Comparison of ENCODE assay signal across 12 cellular contexts in genomic region chr6:149455028-149455732, GRCh38. TPM values are rescaled to one million over a fixed set of nuclear protein-coding genes. Genes with fewer than 3 reads are reported as not detected.
DNase-seq lines count a peak whose midpoint lies in the region; ATAC-seq and TF ChIP-seq lines count a peak whose summit lies in the region.
"Had no signal": no experiment of that assay in that cellular context is flagged by ENCODE, and none has a peak within 500 bp of the region (broad histone marks: within the 10 kb centered on the region; RNA-seq: fewer than 3 reads in every experiment).

No MANE protein-coding gene starts in this region.

- WGBS in heart left ventricle, 4 donors: 54 to 63% (median 59%) methylated on average over 11 of the region's 11 CpGs

- ATAC-seq in heart left ventricle (peak; percentile 21 to 27 (median 22)), GM19328 (IDR thresholded peaks at IDR 0.05; ENCODE audit: unreplicated experiment) (no peak)

- H3K27me3 ChIP-seq in heart left ventricle (peaks cover 0 to 33% (median 5%) of the 10 kb centered on the region in 9 donors), osteoblast (ENCODE audit: insufficient read depth, low read length) (peaks cover 15% of the 10 kb centered on the region), vagina (no peaks in the 10 kb centered on the region), brain microvascular endothelial cell (replicated peaks) (no peaks in the 10 kb centered on the region)

- no peaks in the 10 kb centered on the region for H3K9me3 ChIP-seq in heart left ventricle
- no peaks in the 10 kb centered on the region for H3K9me3 ChIP-seq in osteoblast (ENCODE audit: low read depth, low read length)
- no peaks in the 10 kb centered on the region for H3K9me3 ChIP-seq in vagina
- H3K9me3 ChIP-seq: suprapubic skin had no signal

- no peak overlapping the region for H3K4me2 ChIP-seq in osteoblast (ENCODE audit: insufficient read depth, low read length)

- no peak for TF ChIP-seq CTCF in heart left ventricle (IDR thresholded peaks at IDR 0.05)
- no peak for TF ChIP-seq CTCF in osteoblast (IDR thresholded peaks at IDR 0.05; ENCODE audit: extremely low read depth, low read depth, low read length)
- TF ChIP-seq CTCF in vagina (IDR thresholded peaks at IDR 0.05): no peak
- no peak for TF ChIP-seq CTCF in brain microvascular endothelial cell (IDR thresholded peaks at IDR 0.05; ENCODE audit: low read depth, low read length, missing control alignments)

- H3K27ac ChIP-seq in heart left ventricle (peak overlapping the region; percentile 51 to 91 (median 80)), osteoblast (ENCODE audit: low read depth, low read length) (no peak overlapping the region), vagina (peak overlapping the region; percentile 50), brain microvascular endothelial cell (no peak overlapping the region)
- H3K27ac ChIP-seq: suprapubic skin had no signal

- no peaks in the 10 kb centered on the region for H4K20me1 ChIP-seq in osteoblast (ENCODE audit: insufficient read depth, low read length)

- no peak for TF ChIP-seq POLR2A in heart left ventricle (IDR thresholded peaks at IDR 0.05)
- TF ChIP-seq POLR2A in vagina (IDR thresholded peaks at IDR 0.05): no peak

- H3K36me3 ChIP-seq in heart left ventricle (peaks cover 0 to 25% (median 0%) of the 10 kb centered on the region in 9 donors), osteoblast (ENCODE audit: insufficient read depth, low read length) (no peaks in the 10 kb centered on the region), vagina (no peaks in the 10 kb centered on the region), brain microvascular endothelial cell (replicated peaks) (no peaks in the 10 kb centered on the region)
- H3K36me3 ChIP-seq: suprapubic skin had no signal

- peak overlapping the region; percentile 12 for H2AFZ ChIP-seq in osteoblast (ENCODE audit: low read length)

- peak overlapping the region in 1 of 12 donors; percentile 29 for H3K4me3 ChIP-seq in heart left ventricle
- H3K4me3 ChIP-seq in osteoblast (ENCODE audit: insufficient read depth, low read length): no peak overlapping the region
- no peak overlapping the region for H3K4me3 ChIP-seq in vagina
- no peak overlapping the region for H3K4me3 ChIP-seq in brain microvascular endothelial cell (ENCODE audit: low read depth, low read length)

- H3K4me1 ChIP-seq in heart left ventricle: peaks cover 4 to 63% (median 50%) of the 10 kb centered on the region in 12 donors
- H3K4me1 ChIP-seq in osteoblast (ENCODE audit: insufficient read depth, low read length): peaks cover 26% of the 10 kb centered on the region
- peaks cover 37% of the 10 kb centered on the region for H3K4me1 ChIP-seq in vagina

- DNase-seq in activated effector memory CD4-positive, alpha-beta T cell treated with anti-CD3 and anti-CD28 coated beads, Interleukin-2, amount 50 U/mL, for 16 hours: peak; percentile 59
- no peak for DNase-seq in activated effector memory CD4-positive, alpha-beta T cell treated with Interleukin-2 at 50 U/mL for 16 hours
- DNase-seq in heart left ventricle: peak in 1 of 5 donors; percentile 45
- no peak for DNase-seq in osteoblast (ENCODE audit: insufficient read length, low spot score, missing footprints)
- no peak for DNase-seq in vagina (ENCODE audit: extremely low spot score in 2 of 2)
- DNase-seq in NCI-H128 (lab: John Stamatoyannopoulos, UW; ENCODE audit: unreplicated experiment): no peak
- no peak for DNase-seq in brain microvascular endothelial cell
- DNase-seq: central memory CD4-positive, alpha-beta T cell; NCI-H446 treated with DMSO at 0.1 percent for 48 hours had no signal

- intact Hi-C loops in heart left ventricle (cut with DNase I): loop anchor here in 5 of 10 donors (2.0 to 10.0 kb wide), 3 partner anchors 30 to 62 kb away; partner anchors contain the start of gene ZC3H12D (in 1 of the 5)
- intact Hi-C loops in vagina (cut with DNase I): no loop called here

- in situ Hi-C loops in brain microvascular endothelial cell (cut with HindIII; ENCODE audit: low pct_ligation_motif_present, low sequenced_read_pairs): no loop called here

- no peaks in the 10 kb centered on the region for H3K79me2 ChIP-seq in osteoblast (ENCODE audit: insufficient read depth, low read length)

RNA-seq across cellular contexts. Expression of gene ZC3H12D, which starts 29.6 kb away (rescaled TPM):
- total RNA-seq in heart left ventricle (1 to 10 TPM in 2 of 9 donors, under 1 TPM in 7; 0.14 to 3.0 (median 0.47) TPM), osteoblast (under 0.01 and 0.29 TPM in 2 replicates), vagina (2.2 TPM)
- polyA plus RNA-seq in heart left ventricle: under 1 TPM; 0.19 to 0.23 TPM

RNA-seq across cellular contexts. Expression of gene SUMO4, which starts 55.1 kb away (rescaled TPM):
- total RNA-seq in heart left ventricle: 1 to 10 TPM in 1 of 9 donors, under 1 TPM in 7, not detected in 1; 0.26 to 1.5 (median 0.58) TPM
- polyA plus RNA-seq in heart left ventricle: under 1 TPM in 1 of 2 donors, not detected in 1; 0.50 TPM
- total RNA-seq in osteoblast: 3.5 and 3.6 TPM in 2 replicates
- total RNA-seq in vagina: 3.9 TPM
- polyA plus RNA-seq: fibroblast of lung had no signal

Comparison
In these comparisons a context has a peak if more than half of its experiments do, and no peak if none do; other contexts are left out.
1. H3K27ac ChIP-seq: peak in heart left ventricle (12 of 12) and vagina (single experiment); none in osteoblast (single experiment) and brain microvascular endothelial cell (single experiment).